8 cellular contexts compared by ENCODE assay signal in genomic region chr10:29658984-29659769, GRCh38. TPM values are rescaled to one million over a fixed set of nuclear protein-coding genes. Genes with fewer than 3 reads are reported as not detected.
DNase-seq lines count a peak whose midpoint lies in the region; ATAC-seq, FAIRE-seq and TF ChIP-seq lines count a peak whose summit lies in the region.

No MANE protein-coding gene starts in this region.

- H3F3A ChIP-seq in Loucy (ENCODE audit: low read depth), result no peaks in the 10 kb centered on the region

- H3K4me3 ChIP-seq in Loucy (ENCODE audit: low read length, poor library complexity, severe bottlenecking) (peak overlapping the region; percentile 34), esophagus (ENCODE audit: low read depth in 1 of 2, low read length in 2 of 2) (no peak overlapping the region), neutrophil (ENCODE audit: low read depth in 1 of 2, low read length in 1 of 2) (peak overlapping the region; percentile 7 to 41), thoracic aorta (peak overlapping the region; percentile 16)

- H3K4me3 Mint-ChIP-seq in activated CD8-positive, alpha-beta T cell treated with anti-CD3 and anti-CD28 coated beads, Interleukin-2, amount 10 ng/mL, durations not matched to agents 7 days and 5 days, result peak overlapping the region; percentile 57

- H3K4me1 ChIP-seq in Loucy (ENCODE audit: insufficient read depth, low read length, poor library complexity, severe bottlenecking) (peaks cover 16% of the 10 kb centered on the region), esophagus (ENCODE audit: control insufficient read depth in 2 of 2, insufficient read depth in 2 of 2, low read length in 1 of 2) (peaks cover 0 to 7% of the 10 kb centered on the region in 2 donors), neutrophil (ENCODE audit: control insufficient read depth in 1 of 2, insufficient read depth in 1 of 2, low read depth in 1 of 2, low read length in 1 of 2) (peaks cover 39 to 40% of the 10 kb centered on the region in 2 experiments), thoracic aorta (ENCODE audit: control insufficient read depth in 1 of 2, low read depth in 2 of 2) (peaks cover 39 to 90% of the 10 kb centered on the region in 2 donors)

- H3K9me3 ChIP-seq in Loucy (ENCODE audit: insufficient read depth, low read depth, low read length) (peaks cover 8% of the 10 kb centered on the region; the same call in 1 of the 2 replicates), esophagus (ENCODE audit: control insufficient read depth in 2 of 2, insufficient read depth in 1 of 2, low read depth in 1 of 2, low read length in 1 of 2) (no peaks in the 10 kb centered on the region), neutrophil (no peaks in the 10 kb centered on the region), thoracic aorta (no peaks in the 10 kb centered on the region)

- WGBS in esophagus, 2 donors, result 13 to 26% methylated on average over 9 of the region's 9 CpGs

- no peaks in the 10 kb centered on the region for H3K79me2 ChIP-seq in Loucy (ENCODE audit: insufficient read depth, low read length)

- no peaks in the 10 kb centered on the region for H3K9me2 ChIP-seq in Loucy (replicated peaks; ENCODE audit: low read depth, low read length)

- peak; percentile 97 for FAIRE-seq in H54 (lab: Jason Lieb, UNC)

- H4K20me1 ChIP-seq in Loucy (ENCODE audit: insufficient read depth, low read length, poor library complexity, severe bottlenecking), result peaks cover 10% of the 10 kb centered on the region

- peak; percentile 99 for ATAC-seq in activated CD8-positive, alpha-beta T cell treated with anti-CD3 and anti-CD28 coated beads, Interleukin-2, amount 10 ng/mL, durations not matched to agents 7 days and 5 days
- peak; percentile 91 for ATAC-seq in thoracic aorta (ENCODE audit: insufficient number of reproducible peaks, low FRiP score, low read depth)

- peak overlapping the region; percentile 83 to 87 for H3K27ac ChIP-seq in esophagus (ENCODE audit: low read depth in 2 of 2, low read length in 1 of 2)
- peak overlapping the region; percentile 89 for H3K27ac ChIP-seq in neutrophil
- peak overlapping the region; percentile 82 to 84 for H3K27ac ChIP-seq in thoracic aorta

- no peak overlapping the region for H3K9ac ChIP-seq in Loucy (ENCODE audit: low read depth, low read length, poor library complexity, severe bottlenecking)

- CTCF ChIA-PET in GM10248 (lab: Yijun Ruan, JAX), result interaction anchor here (1.6 kb wide), 1 partner anchor 55 kb away, joined by 3 read pairs; no protein-coding TSS in a partner anchor
- CTCF ChIA-PET in activated CD8-positive, alpha-beta T cell treated with anti-CD3 and anti-CD28 coated beads, Interleukin-2, amount 10 ng/mL, durations not matched to agents 7 days and 5 days (lab: Charles Lee), result interaction anchor here (1.2 kb wide), 1 partner anchor 68 kb away, joined by 4 read pairs; no protein-coding TSS in a partner anchor

- H3K4me2 ChIP-seq in Loucy (ENCODE audit: low read depth, low read length, poor library complexity, severe bottlenecking), result peak overlapping the region; percentile 69

- no peak overlapping the region for H2AFZ ChIP-seq in Loucy (ENCODE audit: low read length)

- peak overlapping the region; percentile 76 for H3K27ac Mint-ChIP-seq in activated CD8-positive, alpha-beta T cell treated with anti-CD3 and anti-CD28 coated beads, Interleukin-2, amount 10 ng/mL, durations not matched to agents 7 days and 5 days

- H3K27me3 Mint-ChIP-seq in activated CD8-positive, alpha-beta T cell treated with anti-CD3 and anti-CD28 coated beads, Interleukin-2, amount 10 ng/mL, durations not matched to agents 7 days and 5 days (ENCODE audit: low read depth), result peaks cover 21% of the 10 kb centered on the region

- H3K27me3 ChIP-seq in Loucy (ENCODE audit: insufficient read depth, low read length, poor library complexity, severe bottlenecking) (no peaks in the 10 kb centered on the region), esophagus (ENCODE audit: control insufficient read depth in 1 of 2, insufficient read depth in 2 of 2, low read length in 2 of 2) (no peaks in the 10 kb centered on the region), neutrophil (no peaks in the 10 kb centered on the region), thoracic aorta (replicated peaks; ENCODE audit: insufficient read depth) (no peaks in the 10 kb centered on the region)

- POLR2A ChIA-PET in GM10248 (lab: Yijun Ruan, JAX), result no interaction called here
- POLR2A ChIA-PET in activated CD8-positive, alpha-beta T cell treated with anti-CD3 and anti-CD28 coated beads, Interleukin-2, amount 10 ng/mL, durations not matched to agents 7 days and 5 days (lab: Charles Lee), result no interaction called here

- H3K36me3 Mint-ChIP-seq in activated CD8-positive, alpha-beta T cell treated with anti-CD3 and anti-CD28 coated beads, Interleukin-2, amount 10 ng/mL, durations not matched to agents 7 days and 5 days (ENCODE audit: low read depth), result peaks cover 18% of the 10 kb centered on the region

- in situ Hi-C loops in G401 (cut with HindIII; ENCODE audit: low sequenced_read_pairs), result no loop called here

- H3K36me3 ChIP-seq in Loucy (ENCODE audit: insufficient read depth, low read length) (peaks cover 15% of the 10 kb centered on the region; the same call in 1 of the 2 replicates), esophagus (ENCODE audit: control insufficient read depth in 2 of 2, insufficient read depth in 2 of 2, low read length in 1 of 2) (peaks cover 0 to 10% of the 10 kb centered on the region in 2 donors), neutrophil (peaks cover 26% of the 10 kb centered on the region), thoracic aorta (peaks cover 22% of the 10 kb centered on the region)

- TF ChIP-seq POLR2A in H54 (IDR thresholded peaks at IDR 0.05; ENCODE audit: low read depth, low read length), result no peak

- DNase-seq in GM10248 (ENCODE audit: extremely low spot score) (peak; percentile 69), H54 (ENCODE audit: insufficient read length, low spot score) (peak; percentile 71), thoracic aorta (ENCODE audit: low spot score) (no peak), G401 (ENCODE audit: low spot score) (no peak)
- peak; percentile 71 for DNase-seq in activated CD8-positive, alpha-beta T cell treated with anti-CD3 and anti-CD28 coated beads, Interleukin-2, amount 10 ng/mL, durations not matched to agents 7 days and 5 days

- TF ChIP-seq CTCF in GM10248 (IDR thresholded peaks at IDR 0.05; ENCODE audit: control extremely low read depth, extremely low read depth, low read depth, missing control alignments), result no peak
- peak; percentile 44 for TF ChIP-seq CTCF in Loucy (conservative IDR thresholded peaks at IDR 0.05; ENCODE audit: low read length)
- peak; percentile 73 for TF ChIP-seq CTCF in neutrophil (IDR thresholded peaks at IDR 0.05)
- peak; percentile 63 for TF ChIP-seq CTCF in thoracic aorta (IDR thresholded peaks at IDR 0.05)

- peaks cover 28% of the 10 kb centered on the region for H3K4me1 Mint-ChIP-seq in activated CD8-positive, alpha-beta T cell treated with anti-CD3 and anti-CD28 coated beads, Interleukin-2, amount 10 ng/mL, durations not matched to agents 7 days and 5 days (ENCODE audit: low read depth)

- H3K9me3 Mint-ChIP-seq in activated CD8-positive, alpha-beta T cell treated with anti-CD3 and anti-CD28 coated beads, Interleukin-2, amount 10 ng/mL, durations not matched to agents 7 days and 5 days (ENCODE audit: insufficient read depth), result peaks cover 14% of the 10 kb centered on the region

RNA-seq across cellular contexts. Expression of gene SVIL, which starts 24.4 kb away (rescaled TPM):
- 10 to 100 TPM; 11.2 to 13.0 TPM for total RNA-seq in activated CD8-positive, alpha-beta T cell treated with anti-CD3 and anti-CD28 coated beads, Interleukin-2, amount 10 ng/mL, durations not matched to agents 7 days and 5 days
- 10 to 100 TPM; 22.3 to 35.2 TPM for polyA plus RNA-seq in esophagus
- total RNA-seq in thoracic aorta, result 100 to 1,000 TPM; 349 to 483 TPM
- 10.4 and 36.3 TPM in 2 replicates for total RNA-seq in G401 (2014; rRNA removed; shearing (Covaris generic))

Comparison
In these comparisons a context has a peak if more than half of its experiments do, and no peak if none do; other contexts are left out.
1. DNase-seq: peak in GM10248 (single experiment), H54 (single experiment) and activated CD8-positive, alpha-beta T cell treated with anti-CD3 and anti-CD28 coated beads, Interleukin-2, amount 10 ng/mL, durations not matched to agents 7 days and 5 days (single experiment); none in thoracic aorta (single experiment) and G401 (single experiment).
2. H3K4me3 ChIP-seq: peak in Loucy (single experiment), neutrophil (2 of 2) and thoracic aorta (single experiment); none in esophagus (0 of 2).
3. Peak in every context shown above with its lines, with median percentiles within 50 percentile points of each other: H3K27ac ChIP-seq.